ENCODE assay signal across 1 cellular context in the genomic region with DNA sequence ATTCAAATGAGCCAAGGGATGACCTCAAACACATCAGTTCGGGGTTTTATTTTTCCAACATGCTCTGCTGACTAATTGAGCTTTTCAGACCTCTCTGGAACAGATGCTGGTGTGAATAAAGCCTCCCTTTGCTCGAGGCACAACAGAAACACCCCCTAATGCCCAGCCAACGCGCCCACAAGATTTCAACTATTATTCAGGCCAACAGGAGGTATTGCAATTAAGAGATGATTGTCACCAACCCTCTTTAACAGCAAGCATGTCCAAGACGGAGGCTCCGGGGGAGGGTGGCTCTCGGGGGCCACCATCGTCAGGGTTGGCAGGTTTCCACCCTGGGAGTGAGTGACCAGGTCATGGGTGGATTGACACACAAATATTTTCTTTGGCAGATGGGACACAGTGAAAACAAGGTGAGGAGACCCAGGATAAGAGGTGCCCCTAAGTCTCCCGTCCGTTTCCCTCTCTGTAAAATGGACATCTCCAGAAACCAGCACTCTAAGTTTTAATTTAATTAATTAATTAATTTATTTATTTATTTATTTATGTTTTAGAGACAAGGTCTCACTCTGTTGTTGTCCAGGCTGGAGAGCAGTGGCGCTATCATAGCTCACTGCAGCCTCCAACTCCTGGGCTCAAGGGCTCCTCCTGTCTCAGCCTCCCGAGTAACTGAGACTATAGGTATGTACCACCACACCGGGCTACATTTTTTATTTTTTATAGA.
TF ChIP-seq lines count a peak whose summit lies in the region.

No MANE protein-coding gene starts in this region.

TF ChIP-seq in HEK293, 187 proteins besides CTCF, POLR2A, EP300 and RAD21 (continued from another document):
- TF ChIP-seq ZNF518A (tag by site-specific recombination; conservative IDR thresholded peaks at IDR 0.05; ENCODE audit: low read depth) (peak; percentile 54), ZNF341 (tag by site-specific recombination; IDR thresholded peaks at IDR 0.05; ENCODE audit: low read depth) (no peak), ZNF555 (tag by site-specific recombination; conservative IDR thresholded peaks at IDR 0.05) (peak; percentile 16; the same call in 1 of the 2 replicates), ZNF394 (tag by site-specific recombination; IDR thresholded peaks at IDR 0.05; ENCODE audit: borderline replicate concordance) (peak; percentile 49; the same call in 1 of the 2 replicates)
